22 cellular contexts compared by ENCODE assay signal in the genomic region with DNA sequence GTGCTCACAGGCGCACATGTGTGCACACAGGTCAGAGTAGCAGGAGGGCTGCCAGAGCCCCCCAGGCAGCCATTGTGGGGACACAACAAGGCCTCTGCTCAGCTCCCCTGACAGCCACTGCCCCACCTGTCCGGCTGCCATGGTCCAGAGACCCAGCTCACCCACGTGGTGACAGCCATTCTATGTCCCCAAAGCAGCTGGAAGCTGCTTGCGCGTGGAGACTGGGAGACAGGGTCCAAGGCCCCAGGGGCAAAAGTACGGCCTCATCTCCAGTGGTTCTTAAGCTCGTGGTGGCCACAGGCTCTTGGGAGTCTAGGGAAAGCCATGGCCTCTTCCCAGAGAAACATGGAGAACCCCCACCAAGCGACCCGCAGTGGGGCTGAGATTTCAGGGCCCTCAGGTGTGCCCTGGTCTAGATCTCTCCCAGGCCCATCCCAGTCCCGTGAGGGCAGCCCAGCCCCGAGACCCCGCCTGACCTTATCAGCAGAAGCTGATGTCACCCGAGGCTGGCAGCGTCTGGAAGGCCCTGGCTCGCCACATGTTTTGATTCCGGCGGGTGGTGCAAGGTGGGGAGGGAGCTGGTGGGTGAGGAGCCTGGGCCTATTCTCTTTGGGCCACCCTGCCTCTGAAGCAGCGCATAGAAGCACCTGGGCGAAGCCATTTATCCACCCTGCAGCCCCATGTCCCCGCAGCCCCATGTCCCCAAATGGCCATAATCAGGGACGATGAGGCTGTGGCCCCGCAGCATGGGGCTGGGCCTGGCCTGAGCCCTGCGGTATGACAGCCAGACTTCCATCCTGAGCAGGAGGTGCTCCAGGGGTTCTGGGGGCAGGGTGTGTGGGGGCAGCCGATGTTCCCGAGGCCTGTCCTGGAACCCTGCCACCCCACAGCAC. TPM values are rescaled to one million over a fixed set of nuclear protein-coding genes. Genes with fewer than 3 reads are reported as not detected.
DNase-seq lines count a peak whose midpoint lies in the region; ATAC-seq and TF ChIP-seq lines count a peak whose summit lies in the region.
"Had no signal": no experiment of that assay in that cellular context is flagged by ENCODE, and none has a peak within 500 bp of the region (broad histone marks: within the 10 kb centered on the region; RNA-seq: fewer than 3 reads in every experiment).

No MANE protein-coding gene starts in this region.

- ATAC-seq in PC-3 (no peak), HG03378 (IDR thresholded peaks at IDR 0.05; ENCODE audit: unreplicated experiment) (no peak)
- ATAC-seq: sciatic nerve had no signal

- H3K9me3 ChIP-seq in esophagus muscularis mucosa (no peaks in the 10 kb centered on the region), osteoblast (ENCODE audit: low read depth, low read length) (no peaks in the 10 kb centered on the region), PC-3 (ENCODE audit: low read length) (no peaks in the 10 kb centered on the region)
- H3K9me3 ChIP-seq: ascending aorta had no signal

- H3K4me2 ChIP-seq in osteoblast (ENCODE audit: insufficient read depth, low read length) (no peak overlapping the region), PC-3 (ENCODE audit: low read length) (no peak overlapping the region)
- H3K4me2 ChIP-seq: KMS-11 had no signal

- H3K4me1 ChIP-seq in esophagus muscularis mucosa, result peaks cover 0 to 6% (median 2%) of the 10 kb centered on the region in 4 donors
- no peaks in the 10 kb centered on the region for H3K4me1 ChIP-seq in osteoblast (ENCODE audit: insufficient read depth, low read length)
- no peaks in the 10 kb centered on the region for H3K4me1 ChIP-seq in PC-3 (ENCODE audit: insufficient read depth, low read length)
- H3K4me1 ChIP-seq: ascending aorta had no signal

- H3K36me3 ChIP-seq in esophagus muscularis mucosa, result no peaks in the 10 kb centered on the region
- no peaks in the 10 kb centered on the region for H3K36me3 ChIP-seq in osteoblast (ENCODE audit: insufficient read depth, low read length)
- H3K36me3 ChIP-seq in PC-3 (ENCODE audit: low read depth, low read length), result no peaks in the 10 kb centered on the region
- H3K36me3 ChIP-seq: ascending aorta had no signal

- BruUV-seq in PC-3 (replicated peaks; lab: Mats Ljungman, UMichigan), result no TSS peak

- H3F3A ChIP-seq in PC-3 (ENCODE audit: low read length, unreplicated experiment), result no peaks in the 10 kb centered on the region

- peak; percentile 3 for DNase-seq in AG08396 (ENCODE audit: low spot score)
- peak; percentile 4 for DNase-seq in GM03348 (ENCODE audit: low spot score)
- DNase-seq in esophagus muscularis mucosa (ENCODE audit: extremely low spot score), result peak; percentile 89
- peak; percentile 78 for DNase-seq in osteoblast (ENCODE audit: insufficient read length, low spot score, missing footprints)
- DNase-seq in PC-3, result no peak
- DNase-seq in CD1c-positive myeloid dendritic cell (ENCODE audit: extremely low spot score), result no peak
- DNase-seq: activated CD4-positive, CD25-positive, alpha-beta regulatory T cell; central memory CD4-positive, alpha-beta T cell; foreskin fibroblast; hypothalamus; naive B cell; NCI-H1694 treated with DMSO at 0.1 percent for 48 hours; NCI-H526 treated with DMSO at 0.1 percent for 48 hours; substantia nigra; SW 1271 had no signal

- peaks cover 0 to 57% (median 1%) of the 10 kb centered on the region in 4 donors for H3K27me3 ChIP-seq in esophagus muscularis mucosa
- H3K27me3 ChIP-seq in osteoblast (ENCODE audit: insufficient read depth, low read length), result peaks cover 2% of the 10 kb centered on the region
- H3K27me3 ChIP-seq in PC-3 (ENCODE audit: low read length), result no peaks in the 10 kb centered on the region
- H3K27me3 ChIP-seq: ascending aorta had no signal

- intact Hi-C loops in esophagus muscularis mucosa (cut with DNase I) (loop anchor here (10.0 kb wide), 1 partner anchor 677 kb away; no protein-coding TSS in a partner anchor), PC-3 (cut with micrococcal nuclease) (no loop called here)

- POLR2A ChIA-PET in PC-3 (lab: Charles Lee; ENCODE audit: unreplicated experiment), result no interaction called here

- no peak for TF ChIP-seq POLR2A in esophagus muscularis mucosa (IDR thresholded peaks at IDR 0.05; ENCODE audit: low read depth)

- 89% methylated on average over 5 of the region's 25 CpGs for WGBS in esophagus muscularis mucosa

- H3K79me2 ChIP-seq in osteoblast (ENCODE audit: insufficient read depth, low read length), result no peaks in the 10 kb centered on the region
- H3K79me2 ChIP-seq in PC-3 (ENCODE audit: low read length), result no peaks in the 10 kb centered on the region
- H3K79me2 ChIP-seq: parathyroid adenoma had no signal

- H2AFZ ChIP-seq in osteoblast (ENCODE audit: low read length) (no peak overlapping the region), PC-3 (ENCODE audit: low read length) (no peak overlapping the region)
- H2AFZ ChIP-seq: parathyroid adenoma had no signal

- H3K27ac ChIP-seq in esophagus muscularis mucosa (replicated peaks in 1 of 4) (no peak overlapping the region), osteoblast (ENCODE audit: low read depth, low read length) (no peak overlapping the region), PC-3 (ENCODE audit: low read length) (no peak overlapping the region)
- H3K27ac ChIP-seq: ascending aorta, KMS-11, parathyroid adenoma had no signal

- TF ChIP-seq CTCF in esophagus muscularis mucosa (IDR thresholded peaks at IDR 0.05) (no peak), osteoblast (IDR thresholded peaks at IDR 0.05; ENCODE audit: extremely low read depth, low read depth, low read length) (no peak), PC-3 (conservative IDR thresholded peaks at IDR 0.05; ENCODE audit: low read depth, low read length) (no peak)

- CTCF ChIA-PET in PC-3 (lab: Charles Lee), result no interaction called here

- no peak for TF ChIP-seq EP300 in esophagus muscularis mucosa (IDR thresholded peaks at IDR 0.05)

- H3K4me3 ChIP-seq in esophagus muscularis mucosa, result no peak overlapping the region
- no peak overlapping the region for H3K4me3 ChIP-seq in osteoblast (ENCODE audit: insufficient read depth, low read length)
- H3K4me3 ChIP-seq in PC-3 (ENCODE audit: low read length), result no peak overlapping the region
- H3K4me3 ChIP-seq: ascending aorta had no signal

- H3K9ac ChIP-seq in PC-3 (ENCODE audit: low read length), result no peak overlapping the region
- H3K9ac ChIP-seq: KMS-11, parathyroid adenoma had no signal

- H4K20me1 ChIP-seq in osteoblast (ENCODE audit: insufficient read depth, low read length), result no peaks in the 10 kb centered on the region
- no peaks in the 10 kb centered on the region for H4K20me1 ChIP-seq in PC-3 (ENCODE audit: low read length)

- no peaks in the 10 kb centered on the region for H3K9me2 ChIP-seq in PC-3 (replicated peaks; ENCODE audit: low read length)

RNA-seq across cellular contexts. Expression of gene GLT6D1, which starts 31.7 kb away (rescaled TPM):
- total RNA-seq in esophagus muscularis mucosa, result not detected
- not detected in 2 replicates for total RNA-seq in osteoblast
- not detected in 2 replicates for total RNA-seq in PC-3 (2014; rRNA removed)
- total RNA-seq: ascending aorta; CD4-positive, alpha-beta memory T cell; epithelial cell of proximal tubule; sciatic nerve had no signal

RNA-seq across cellular contexts. Expression of gene PAEP, which starts 46.1 kb away (rescaled TPM):
- total RNA-seq in esophagus muscularis mucosa (not detected), osteoblast (not detected in 2 replicates), PC-3 (2014; rRNA removed) (not detected in 2 replicates)
- total RNA-seq: ascending aorta; CD4-positive, alpha-beta memory T cell; epithelial cell of proximal tubule; sciatic nerve had no signal

RNA-seq across cellular contexts. Expression of gene LCN9, which starts 55.5 kb away (rescaled TPM):
- total RNA-seq in esophagus muscularis mucosa, result not detected
- total RNA-seq in osteoblast, result not detected in 2 replicates
- not detected in 2 replicates for total RNA-seq in PC-3 (2014; rRNA removed)
- total RNA-seq: ascending aorta; CD4-positive, alpha-beta memory T cell; epithelial cell of proximal tubule; sciatic nerve had no signal

Comparison
In these comparisons a context has a peak if more than half of its experiments do, and no peak if none do; other contexts are left out.
1. DNase-seq: peak in AG08396 (single experiment), GM03348 (single experiment), esophagus muscularis mucosa (single experiment) and osteoblast (single experiment); none in PC-3 (single experiment) and CD1c-positive myeloid dendritic cell (single experiment).